In the genomic region with DNA sequence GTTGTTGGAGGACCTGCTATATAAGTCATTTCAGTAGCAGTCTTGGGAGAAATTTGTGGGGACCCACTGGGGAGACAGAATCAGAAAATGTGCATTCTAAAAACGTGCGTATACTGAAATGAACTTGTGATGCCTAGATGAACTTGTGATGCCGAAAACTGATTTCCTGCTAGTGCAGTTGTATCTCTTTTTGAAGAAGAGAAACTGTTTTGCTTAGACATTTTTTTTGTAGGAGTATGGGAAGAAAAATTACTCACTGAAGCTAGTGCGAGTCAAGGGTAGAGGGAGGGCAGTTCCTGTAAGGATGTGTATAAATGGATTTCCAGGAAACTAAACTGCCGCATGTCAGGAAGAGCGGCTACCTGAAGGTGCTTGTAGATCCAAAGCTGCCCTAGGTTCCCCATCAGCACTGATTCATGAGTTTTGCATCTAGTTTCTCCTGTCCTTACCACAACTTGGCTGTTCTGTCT, we compare ENCODE assay signal across 9 cellular contexts. TPM values are rescaled to one million over a fixed set of nuclear protein-coding genes. Genes with fewer than 3 reads are reported as not detected.
DNase-seq lines count a peak whose midpoint lies in the region; ATAC-seq and TF ChIP-seq lines count a peak whose summit lies in the region.
"Had no signal": no experiment of that assay in that cellular context is flagged by ENCODE, and none has a peak within 500 bp of the region (broad histone marks: within the 10 kb centered on the region; RNA-seq: fewer than 3 reads in every experiment).

No MANE protein-coding gene starts in this region.

- H3K4me1 Mint-ChIP-seq in activated T-cell treated with anti-CD3 and anti-CD28 coated beads, Interleukin-2, amount 50 U/mL, for 72 hours (ENCODE audit: low read depth), result peaks cover 40% of the 10 kb centered on the region
- peaks cover 26% of the 10 kb centered on the region for H3K4me1 Mint-ChIP-seq in T-helper 1 cell treated with Interleukin-12 subunit alpha and Interleukin-12 subunit beta and Interleukin-4 antibody, amounts not matched to agents 30 μg/mL and 1 μg/mL, for 36 hours (ENCODE audit: low read depth)

- H3K27me3 ChIP-seq in subcutaneous abdominal adipose tissue (ENCODE audit: control insufficient read depth in 5 of 5, insufficient read depth in 4 of 5, low read length in 5 of 5), result no peaks in the 10 kb centered on the region

- H3K4me3 Mint-ChIP-seq in activated T-cell treated with anti-CD3 and anti-CD28 coated beads, Interleukin-2, amount 50 U/mL, for 72 hours, result peak overlapping the region; percentile 74 to 80
- peak overlapping the region; percentile 76 for H3K4me3 Mint-ChIP-seq in T-helper 1 cell treated with Interleukin-12 subunit alpha and Interleukin-12 subunit beta and Interleukin-4 antibody, amounts not matched to agents 30 μg/mL and 1 μg/mL, for 36 hours

- H3K36me3 ChIP-seq in subcutaneous abdominal adipose tissue (ENCODE audit: control insufficient read depth in 5 of 5, insufficient read depth in 5 of 5, low read length in 5 of 5), result peaks cover 0 to 20% (median 2%) of the 10 kb centered on the region in 5 donors

- peak; percentile 75 to 77 for ATAC-seq in activated T-cell treated with anti-CD3 and anti-CD28 coated beads, Interleukin-2, amount 50 U/mL, for 72 hours (replicated peaks in 1 of 2)

- H3K9me3 Mint-ChIP-seq in activated T-cell treated with anti-CD3 and anti-CD28 coated beads, Interleukin-2, amount 50 U/mL, for 72 hours, result no peaks in the 10 kb centered on the region
- no peaks in the 10 kb centered on the region for H3K9me3 Mint-ChIP-seq in T-helper 1 cell treated with Interleukin-12 subunit alpha and Interleukin-12 subunit beta and Interleukin-4 antibody, amounts not matched to agents 30 μg/mL and 1 μg/mL, for 36 hours

- TF ChIP-seq CTCF in fibroblast of villous mesenchyme (IDR thresholded peaks at IDR 0.05; ENCODE audit: insufficient read depth, low read depth, low read length), result no peak

- peak overlapping the region in 3 of 5 donors; percentile 8 to 60 (median 48) for H3K9ac ChIP-seq in subcutaneous abdominal adipose tissue (ENCODE audit: low read length in 5 of 5)

- H3K36me3 Mint-ChIP-seq in activated T-cell treated with anti-CD3 and anti-CD28 coated beads, Interleukin-2, amount 50 U/mL, for 72 hours (ENCODE audit: insufficient read depth in 2 of 2), result peaks cover 0 to 9% of the 10 kb centered on the region in 2 donors
- peaks cover 16% of the 10 kb centered on the region for H3K36me3 Mint-ChIP-seq in T-helper 1 cell treated with Interleukin-12 subunit alpha and Interleukin-12 subunit beta and Interleukin-4 antibody, amounts not matched to agents 30 μg/mL and 1 μg/mL, for 36 hours (ENCODE audit: low read depth)

- peak; percentile 22 to 25 for DNase-seq in activated T-cell treated with anti-CD3 and anti-CD28 coated beads, Interleukin-2, amount 50 U/mL, for 72 hours
- DNase-seq in activated T-cell treated with anti-CD3 and anti-CD28 coated beads for 4 hours (no peak), fibroblast of villous mesenchyme (ENCODE audit: low read depth) (peak; percentile 6), cerebellar cortex (ENCODE audit: low spot score) (no peak), AG20443 (ENCODE audit: low spot score) (no peak), DMS53 treated with DMSO at 0.1 percent for 48 hours (lab: John Stamatoyannopoulos, UW; ENCODE audit: unreplicated experiment) (no peak)
- DNase-seq: NCI-H446 had no signal

- H3K27ac Mint-ChIP-seq in activated T-cell treated with anti-CD3 and anti-CD28 coated beads, Interleukin-2, amount 50 U/mL, for 72 hours, result peak overlapping the region; percentile 83
- H3K27ac Mint-ChIP-seq in T-helper 1 cell treated with Interleukin-12 subunit alpha and Interleukin-12 subunit beta and Interleukin-4 antibody, amounts not matched to agents 30 μg/mL and 1 μg/mL, for 36 hours, result peak overlapping the region; percentile 88

- no peaks in the 10 kb centered on the region for H3K27me3 Mint-ChIP-seq in activated T-cell treated with anti-CD3 and anti-CD28 coated beads, Interleukin-2, amount 50 U/mL, for 72 hours (ENCODE audit: low read depth)
- no peaks in the 10 kb centered on the region for H3K27me3 Mint-ChIP-seq in T-helper 1 cell treated with Interleukin-12 subunit alpha and Interleukin-12 subunit beta and Interleukin-4 antibody, amounts not matched to agents 30 μg/mL and 1 μg/mL, for 36 hours (ENCODE audit: low read depth)

- H3K9me3 ChIP-seq in subcutaneous abdominal adipose tissue (ENCODE audit: control insufficient read depth in 5 of 5, low read length in 5 of 5), result no peaks in the 10 kb centered on the region

- H3K4me1 ChIP-seq in subcutaneous abdominal adipose tissue (ENCODE audit: control insufficient read depth in 5 of 5, insufficient read depth in 5 of 5, low read length in 5 of 5), result peaks cover 8 to 33% (median 9%) of the 10 kb centered on the region in 5 donors

- peak overlapping the region; percentile 63 for H3K27ac ChIP-seq in subcutaneous abdominal adipose tissue (ENCODE audit: low read depth, low read length)

- H3K4me3 ChIP-seq in fibroblast of villous mesenchyme (ENCODE audit: low read depth, low read length) (peak overlapping the region; percentile 12), subcutaneous abdominal adipose tissue (ENCODE audit: low read depth in 1 of 5, low read length in 5 of 5) (peak overlapping the region in 4 of 5 donors; percentile 16 to 48 (median 40))

RNA-seq across cellular contexts. Expression of a gene that starts 25.4 kb away (rescaled TPM):
- total RNA-seq in activated T-cell treated with anti-CD3 and anti-CD28 coated beads, Interleukin-2, amount 50 U/mL, for 72 hours, result 10 to 100 TPM; 23.5 to 27.4 TPM
- total RNA-seq in fibroblast of villous mesenchyme, result 1.3 TPM in 2 replicates

Comparison
In these comparisons a context has a peak if more than half of its experiments do, and no peak if none do; other contexts are left out.
1. DNase-seq: peak in activated T-cell treated with anti-CD3 and anti-CD28 coated beads, Interleukin-2, amount 50 U/mL, for 72 hours (2 of 2) and fibroblast of villous mesenchyme (single experiment); none in activated T-cell treated with anti-CD3 and anti-CD28 coated beads for 4 hours (single experiment), cerebellar cortex (single experiment), AG20443 (single experiment) and DMS53 treated with DMSO at 0.1 percent for 48 hours (single experiment).
2. RNA of a gene that starts 25.4 kb away (total RNA-seq): 23.5 to 27.4 TPM in activated T-cell treated with anti-CD3 and anti-CD28 coated beads, Interleukin-2, amount 50 U/mL, for 72 hours; 1.3 TPM in fibroblast of villous mesenchyme; every median in the first group is over 10 times any median in the second.